ENCODE assay signal across 10 cellular contexts in the genomic region with DNA sequence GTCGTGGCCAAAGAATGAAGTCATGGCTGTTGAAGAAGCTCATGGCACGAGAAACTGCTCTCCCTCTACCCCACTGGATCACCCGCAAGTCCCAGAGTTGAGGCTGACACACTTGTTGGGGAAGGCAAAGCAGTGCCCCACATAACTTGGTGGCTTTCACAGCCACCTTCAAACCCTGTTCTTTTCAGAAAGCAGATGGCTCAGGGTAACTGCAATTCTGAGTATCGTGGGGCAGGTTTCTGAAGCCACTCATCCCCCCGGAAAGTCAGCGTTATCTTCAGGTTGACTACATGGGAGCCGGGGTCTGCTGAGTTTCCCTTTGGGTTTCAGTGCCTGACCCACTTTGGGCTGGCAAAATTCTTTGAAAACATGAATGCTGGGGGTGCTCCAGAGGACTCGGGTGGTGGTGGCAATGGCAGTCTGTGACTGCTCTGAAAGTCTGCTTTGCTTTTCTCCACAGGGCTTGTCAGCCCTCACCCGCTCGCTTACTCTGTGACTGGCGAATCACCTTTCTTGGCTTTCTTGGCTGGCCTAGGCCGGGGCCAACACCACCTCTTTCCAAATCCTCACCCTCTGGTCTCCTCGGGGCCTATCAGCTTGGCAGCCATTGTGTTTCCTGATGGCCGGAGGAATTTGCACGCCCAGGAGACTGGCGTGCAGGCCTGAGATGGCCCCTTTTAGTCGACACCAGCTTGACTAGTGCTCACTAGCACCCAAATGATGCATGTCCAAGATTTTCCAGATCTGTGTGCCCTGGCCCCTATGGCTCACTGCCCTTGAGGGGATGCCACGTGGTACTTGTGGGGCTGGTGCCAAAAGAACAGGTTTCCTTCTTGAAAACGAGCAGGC. TPM values are rescaled to one million over a fixed set of nuclear protein-coding genes. Genes with fewer than 3 reads are reported as not detected.
DNase-seq lines count a peak whose midpoint lies in the region; ATAC-seq and TF ChIP-seq lines count a peak whose summit lies in the region.
"Had no signal": no experiment of that assay in that cellular context is flagged by ENCODE, and none has a peak within 500 bp of the region (broad histone marks: within the 10 kb centered on the region; RNA-seq: fewer than 3 reads in every experiment).

No MANE protein-coding gene starts in this region.

- peaks cover 0 to 58% of the 10 kb centered on the region in 2 donors for H3K27me3 ChIP-seq in breast epithelium
- no peaks in the 10 kb centered on the region for H3K27me3 ChIP-seq in osteoblast (ENCODE audit: insufficient read depth, low read length)
- H3K27me3 ChIP-seq: gastroesophageal sphincter had no signal

- H3K79me2 ChIP-seq in osteoblast (ENCODE audit: insufficient read depth, low read length): peaks cover 14% of the 10 kb centered on the region

- H3K27ac Mint-ChIP-seq in T-helper 1 cell treated with Interleukin-12 subunit alpha and Interleukin-12 subunit beta and Interleukin-4 antibody, amounts not matched to agents 30 μg/mL and 1 μg/mL, for 36 hours: peak overlapping the region; percentile 89

- no peak for TF ChIP-seq POLR2A in breast epithelium (IDR thresholded peaks at IDR 0.05)

- peaks cover 6% of the 10 kb centered on the region for H4K20me1 ChIP-seq in osteoblast (ENCODE audit: insufficient read depth, low read length)

- H3K4me3 Mint-ChIP-seq in T-helper 1 cell treated with Interleukin-12 subunit alpha and Interleukin-12 subunit beta and Interleukin-4 antibody, amounts not matched to agents 30 μg/mL and 1 μg/mL, for 36 hours: peak overlapping the region; percentile 37

- H3K4me1 ChIP-seq in breast epithelium (no peaks in the 10 kb centered on the region), osteoblast (ENCODE audit: insufficient read depth, low read length) (no peaks in the 10 kb centered on the region)

- H2AFZ ChIP-seq in osteoblast (ENCODE audit: low read length): no peak overlapping the region

- H3K9me3 Mint-ChIP-seq in T-helper 1 cell treated with Interleukin-12 subunit alpha and Interleukin-12 subunit beta and Interleukin-4 antibody, amounts not matched to agents 30 μg/mL and 1 μg/mL, for 36 hours: no peaks in the 10 kb centered on the region

- no peaks in the 10 kb centered on the region for H3K36me3 ChIP-seq in breast epithelium
- no peaks in the 10 kb centered on the region for H3K36me3 ChIP-seq in osteoblast (ENCODE audit: insufficient read depth, low read length)
- H3K36me3 ChIP-seq: gastroesophageal sphincter had no signal

- no peak for ATAC-seq in HG03135 (IDR thresholded peaks at IDR 0.05; ENCODE audit: unreplicated experiment)
- ATAC-seq: gastroesophageal sphincter had no signal

- peaks cover 28% of the 10 kb centered on the region for H3K36me3 Mint-ChIP-seq in T-helper 1 cell treated with Interleukin-12 subunit alpha and Interleukin-12 subunit beta and Interleukin-4 antibody, amounts not matched to agents 30 μg/mL and 1 μg/mL, for 36 hours (ENCODE audit: low read depth)

- DNase-seq in DMS79 treated with DMSO at 0.1 percent for 48 hours (lab: John Stamatoyannopoulos, UW) (peak; percentile 49), breast epithelium (ENCODE audit: low spot score in 2 of 2) (no peak), osteoblast (ENCODE audit: insufficient read length, low spot score, missing footprints) (peak; percentile 74), anterior cingulate cortex (lab: John Stamatoyannopoulos, UW) (no peak)
- DNase-seq in activated effector memory CD4-positive, alpha-beta T cell treated with Interleukin-2 at 50 U/mL for 16 hours: no peak
- DNase-seq: HCEC 1CT, NCI-H187 had no signal

- intact Hi-C loops in breast epithelium (cut with DNase I; ENCODE audit: low total_unique reads): no loop called here

- no peaks in the 10 kb centered on the region for H3K9me3 ChIP-seq in breast epithelium
- H3K9me3 ChIP-seq in osteoblast (ENCODE audit: low read depth, low read length): no peaks in the 10 kb centered on the region
- H3K9me3 ChIP-seq: gastroesophageal sphincter had no signal

- H3K4me3 ChIP-seq in breast epithelium: no peak overlapping the region
- H3K4me3 ChIP-seq in osteoblast (ENCODE audit: insufficient read depth, low read length): no peak overlapping the region
- H3K4me3 ChIP-seq: gastroesophageal sphincter had no signal

- no peaks in the 10 kb centered on the region for H3K27me3 Mint-ChIP-seq in T-helper 1 cell treated with Interleukin-12 subunit alpha and Interleukin-12 subunit beta and Interleukin-4 antibody, amounts not matched to agents 30 μg/mL and 1 μg/mL, for 36 hours (ENCODE audit: low read depth)

- H3K27ac ChIP-seq in breast epithelium (peak overlapping the region; percentile 33 to 56), osteoblast (ENCODE audit: low read depth, low read length) (no peak overlapping the region)

- no peak overlapping the region for H3K4me2 ChIP-seq in osteoblast (ENCODE audit: insufficient read depth, low read length)

- H3K4me1 Mint-ChIP-seq in T-helper 1 cell treated with Interleukin-12 subunit alpha and Interleukin-12 subunit beta and Interleukin-4 antibody, amounts not matched to agents 30 μg/mL and 1 μg/mL, for 36 hours (ENCODE audit: low read depth): peaks cover 44% of the 10 kb centered on the region

- TF ChIP-seq CTCF in breast epithelium (IDR thresholded peaks at IDR 0.05): no peak
- TF ChIP-seq CTCF in osteoblast (IDR thresholded peaks at IDR 0.05; ENCODE audit: extremely low read depth, low read depth, low read length): no peak

RNA-seq across cellular contexts. Expression of gene PPP1R3F, which starts 7.3 kb away (rescaled TPM):
- total RNA-seq in breast epithelium: 1 to 10 TPM; 5.9 to 7.9 (median 7.2) TPM
- total RNA-seq in osteoblast: 3.2 and 4.0 TPM in 2 replicates

RNA-seq across cellular contexts. Expression of gene FOXP3, which starts 12.4 kb away (rescaled TPM):
- total RNA-seq in breast epithelium: under 1 TPM in 1 of 3 donors, not detected in 2; 0.16 TPM
- total RNA-seq in osteoblast: not detected in 2 replicates

RNA-seq across cellular contexts. Expression of gene GAGE10, which starts 26.6 kb away (rescaled TPM):
- total RNA-seq in breast epithelium: not detected
- not detected in 2 replicates for total RNA-seq in osteoblast
- total RNA-seq: gastroesophageal sphincter had no signal

RNA-seq across cellular contexts. Expression of gene CCDC22, which starts 41.6 kb away (rescaled TPM):
- 10 to 100 TPM; 12.8 to 14.5 (median 13.1) TPM for total RNA-seq in breast epithelium
- 13.3 and 15.6 TPM in 2 replicates for total RNA-seq in osteoblast

RNA-seq across cellular contexts. Expression of gene CACNA1F, which starts 43.8 kb away (rescaled TPM):
- total RNA-seq in breast epithelium (1 to 10 TPM in 1 of 3 donors, under 1 TPM in 2; 0.48 to 1.8 (median 0.66) TPM), osteoblast (not detected in 2 replicates)

Comparison
In these comparisons a context has a peak if more than half of its experiments do, and no peak if none do; other contexts are left out.
1. DNase-seq: peak in DMS79 treated with DMSO at 0.1 percent for 48 hours (single experiment) and osteoblast (single experiment); none in breast epithelium (0 of 2), activated effector memory CD4-positive, alpha-beta T cell treated with Interleukin-2 at 50 U/mL for 16 hours (single experiment) and anterior cingulate cortex (0 of 58).